Comparison of ENCODE assay signal across 8 cellular contexts in genomic region chr10:107425844-107426553, GRCh38.
DNase-seq lines count a peak whose midpoint lies in the region; ATAC-seq, FAIRE-seq and TF ChIP-seq lines count a peak whose summit lies in the region.

No MANE protein-coding gene starts in this region.

- H3F3A ChIP-seq in PC-3 (ENCODE audit: low read length, unreplicated experiment) = no peaks in the 10 kb centered on the region

- no peaks in the 10 kb centered on the region for H4K20me1 ChIP-seq in PC-3 (ENCODE audit: low read length)

- no peaks in the 10 kb centered on the region for H3K79me2 ChIP-seq in PC-3 (ENCODE audit: low read length)
- H3K79me2 ChIP-seq in trophoblast cell (ENCODE audit: control insufficient read depth, insufficient read depth, low read length, poor library complexity) = peaks cover 2% of the 10 kb centered on the region

- no peak overlapping the region for H2AK5ac ChIP-seq in neuronal stem cell (ENCODE audit: low read depth, low read length)
- H2AK5ac ChIP-seq in trophoblast cell (ENCODE audit: low read length) = no peak overlapping the region

- DNase-seq in PC-3 = no peak
- DNase-seq in neuronal stem cell (ENCODE audit: low spot score) = peak; percentile 5
- DNase-seq in stimulated activated CD4-positive, alpha-beta T cell treated with anti-CD3 and anti-CD28 coated beads, Interleukin-1b, Interleukin-23, amount 100 ng/mL, for 48 hours = no peak
- no peak for DNase-seq in D721Med (ENCODE audit: insufficient read length, low spot score)
- DNase-seq in trophoblast cell = no peak

- H2BK12ac ChIP-seq in neuronal stem cell (ENCODE audit: low read length) (no peak overlapping the region), trophoblast cell (ENCODE audit: low read length) (no peak overlapping the region)

- POLR2A ChIA-PET in PC-3 (lab: Charles Lee; ENCODE audit: unreplicated experiment) = no interaction called here

- no peak overlapping the region for H2BK15ac ChIP-seq in neuronal stem cell (ENCODE audit: low read length)

- CTCF ChIA-PET in PC-3 (lab: Charles Lee) = no interaction called here

- H3K9me3 ChIP-seq in PC-3 (ENCODE audit: low read length) (no peaks in the 10 kb centered on the region), neuronal stem cell (replicated peaks in 1 of 2; ENCODE audit: control insufficient read depth in 2 of 2, insufficient read depth in 1 of 2, low read depth in 1 of 2, low read length in 2 of 2) (no peaks in the 10 kb centered on the region), trophoblast cell (ENCODE audit: insufficient read depth, low read depth, low read length) (no peaks in the 10 kb centered on the region)

- no peak overlapping the region for H3K27ac ChIP-seq in PC-3 (ENCODE audit: low read length)
- no peak overlapping the region for H3K27ac ChIP-seq in neuronal stem cell (replicated peaks; ENCODE audit: low read length)
- no peak overlapping the region for H3K27ac ChIP-seq in trophoblast cell (ENCODE audit: low read depth, low read length)

- no peaks in the 10 kb centered on the region for H3K4me1 ChIP-seq in PC-3 (ENCODE audit: insufficient read depth, low read length)
- H3K4me1 ChIP-seq in neuronal stem cell (ENCODE audit: control insufficient read depth in 2 of 2, insufficient read depth in 1 of 2, low read depth in 1 of 2, low read length in 2 of 2) = peaks cover 0 to 3% of the 10 kb centered on the region in 2 donors
- no peaks in the 10 kb centered on the region for H3K4me1 ChIP-seq in trophoblast cell (ENCODE audit: control insufficient read depth in 1 of 2, insufficient read depth in 2 of 2, low read length in 2 of 2)

- H3K14ac ChIP-seq in neuronal stem cell (ENCODE audit: low read length) (no peak overlapping the region), trophoblast cell (ENCODE audit: low read length) (no peak overlapping the region)

- intact Hi-C loops in PC-3 (cut with micrococcal nuclease) = loop anchor here (10.0 kb wide), 1 partner anchor 189 kb away; no protein-coding TSS in a partner anchor

- no peak overlapping the region for H3K9ac ChIP-seq in PC-3 (ENCODE audit: low read length)
- no peak overlapping the region for H3K9ac ChIP-seq in neuronal stem cell (ENCODE audit: low read depth, low read length, poor library complexity)
- no peak overlapping the region for H3K9ac ChIP-seq in trophoblast cell (ENCODE audit: low read length)

- H2BK120ac ChIP-seq in neuronal stem cell (ENCODE audit: low read depth, low read length) (no peak overlapping the region), trophoblast cell (ENCODE audit: insufficient read depth, low read length, poor library complexity) (no peak overlapping the region)

- H4K8ac ChIP-seq in neuronal stem cell (ENCODE audit: low read depth, low read length) = no peak overlapping the region
- H4K8ac ChIP-seq in trophoblast cell (ENCODE audit: low read depth, low read length) = no peak overlapping the region

- H3K79me1 ChIP-seq in neuronal stem cell (ENCODE audit: low read depth, low read length) = no peaks in the 10 kb centered on the region
- no peaks in the 10 kb centered on the region for H3K79me1 ChIP-seq in trophoblast cell (ENCODE audit: low read length)

- H3K4me2 ChIP-seq in PC-3 (ENCODE audit: low read length) (peak overlapping the region; percentile 38), neuronal stem cell (ENCODE audit: insufficient read depth, low read length, poor library complexity, severe bottlenecking) (no peak overlapping the region), trophoblast cell (ENCODE audit: low read length) (no peak overlapping the region)

- no peaks in the 10 kb centered on the region for H3K36me3 ChIP-seq in PC-3 (ENCODE audit: low read depth, low read length)
- H3K36me3 ChIP-seq in neuronal stem cell (replicated peaks in 1 of 2; ENCODE audit: control insufficient read depth in 2 of 2, insufficient read depth in 2 of 2, low read length in 2 of 2) = no peaks in the 10 kb centered on the region
- no peaks in the 10 kb centered on the region for H3K36me3 ChIP-seq in trophoblast cell (ENCODE audit: control insufficient read depth in 1 of 2, insufficient read depth in 2 of 2, low read length in 2 of 2)

- no peak for FAIRE-seq in D721Med (lab: Jason Lieb, UNC)

- H3K27me3 ChIP-seq in PC-3 (ENCODE audit: low read length) (no peaks in the 10 kb centered on the region), neuronal stem cell (ENCODE audit: control insufficient read depth in 3 of 3, insufficient read depth in 3 of 3, low read depth in 1 of 3, low read length in 3 of 3) (no peaks in the 10 kb centered on the region), trophoblast cell (ENCODE audit: insufficient read depth, low read length) (no peaks in the 10 kb centered on the region)

- no TSS peak for BruUV-seq in PC-3 (replicated peaks; lab: Mats Ljungman, UMichigan)

- WGBS in neuronal stem cell (ENCODE audit: extremely low coverage in 2 of 2, insufficient read length in 2 of 2, insufficient replicate concordance in 1 of 2), 2 donors = no CpG with 5 or more reads among the region's 9 CpGs
- WGBS in trophoblast cell (ENCODE audit: extremely low coverage, insufficient coverage, insufficient read length) = no CpG with 5 or more reads among the region's 9 CpGs

- H3K23ac ChIP-seq in neuronal stem cell (ENCODE audit: low read depth, low read length, poor library complexity) (no peak overlapping the region), trophoblast cell (ENCODE audit: low read length) (no peak overlapping the region)

- H3K4me3 ChIP-seq in PC-3 (ENCODE audit: low read length) = peak overlapping the region; percentile 12
- no peak overlapping the region for H3K4me3 ChIP-seq in neuronal stem cell (ENCODE audit: low read length in 2 of 2)
- H3K4me3 ChIP-seq in trophoblast cell (ENCODE audit: low read depth, low read length) = no peak overlapping the region

- H2AFZ ChIP-seq in PC-3 (ENCODE audit: low read length) = peak overlapping the region; percentile 67
- peak overlapping the region; percentile 66 for H2AFZ ChIP-seq in neuronal stem cell (ENCODE audit: low read length)
- H2AFZ ChIP-seq in trophoblast cell (ENCODE audit: insufficient read depth, low read length, poor library complexity) = no peak overlapping the region

- H3K4ac ChIP-seq in neuronal stem cell (ENCODE audit: low read length) (no peak overlapping the region), trophoblast cell (ENCODE audit: low read depth, low read length) (no peak overlapping the region)

- peak; percentile 70 for ATAC-seq in GM18870 (IDR thresholded peaks at IDR 0.05; ENCODE audit: unreplicated experiment)
- ATAC-seq in HG02588 (IDR thresholded peaks at IDR 0.05; ENCODE audit: unreplicated experiment) = peak; percentile 80
- ATAC-seq in PC-3 = no peak; the same call in 1 of the 2 replicates
- no peak for ATAC-seq in GM21526 (IDR thresholded peaks at IDR 0.05; ENCODE audit: low FRiP score, unreplicated experiment)

- H2BK5ac ChIP-seq in neuronal stem cell (ENCODE audit: low read length) (no peak overlapping the region), trophoblast cell (ENCODE audit: low read depth, low read length, poor library complexity) (no peak overlapping the region)

- no peak overlapping the region for H4K12ac ChIP-seq in trophoblast cell (ENCODE audit: low read depth, low read length)

- H3K18ac ChIP-seq in neuronal stem cell (ENCODE audit: low read length) (no peak overlapping the region), trophoblast cell (ENCODE audit: low read length) (no peak overlapping the region)

- H4K91ac ChIP-seq in neuronal stem cell (ENCODE audit: low read depth, low read length, poor library complexity) (no peak overlapping the region), trophoblast cell (ENCODE audit: low read depth, low read length) (no peak overlapping the region)

- no peaks in the 10 kb centered on the region for H3K9me2 ChIP-seq in PC-3 (replicated peaks; ENCODE audit: low read length)

- TF ChIP-seq CTCF in PC-3 (conservative IDR thresholded peaks at IDR 0.05; ENCODE audit: low read depth, low read length) (no peak), D721Med (IDR thresholded peaks at IDR 0.05; ENCODE audit: insufficient read depth, missing control alignments) (no peak)

Comparison
In these comparisons a context has a peak if more than half of its experiments do, and no peak if none do; other contexts are left out.
1. ATAC-seq: peak in GM18870 (single experiment) and HG02588 (single experiment); none in PC-3 (single experiment) and GM21526 (single experiment).